17 cellular contexts compared by ENCODE assay signal in the genomic region with DNA sequence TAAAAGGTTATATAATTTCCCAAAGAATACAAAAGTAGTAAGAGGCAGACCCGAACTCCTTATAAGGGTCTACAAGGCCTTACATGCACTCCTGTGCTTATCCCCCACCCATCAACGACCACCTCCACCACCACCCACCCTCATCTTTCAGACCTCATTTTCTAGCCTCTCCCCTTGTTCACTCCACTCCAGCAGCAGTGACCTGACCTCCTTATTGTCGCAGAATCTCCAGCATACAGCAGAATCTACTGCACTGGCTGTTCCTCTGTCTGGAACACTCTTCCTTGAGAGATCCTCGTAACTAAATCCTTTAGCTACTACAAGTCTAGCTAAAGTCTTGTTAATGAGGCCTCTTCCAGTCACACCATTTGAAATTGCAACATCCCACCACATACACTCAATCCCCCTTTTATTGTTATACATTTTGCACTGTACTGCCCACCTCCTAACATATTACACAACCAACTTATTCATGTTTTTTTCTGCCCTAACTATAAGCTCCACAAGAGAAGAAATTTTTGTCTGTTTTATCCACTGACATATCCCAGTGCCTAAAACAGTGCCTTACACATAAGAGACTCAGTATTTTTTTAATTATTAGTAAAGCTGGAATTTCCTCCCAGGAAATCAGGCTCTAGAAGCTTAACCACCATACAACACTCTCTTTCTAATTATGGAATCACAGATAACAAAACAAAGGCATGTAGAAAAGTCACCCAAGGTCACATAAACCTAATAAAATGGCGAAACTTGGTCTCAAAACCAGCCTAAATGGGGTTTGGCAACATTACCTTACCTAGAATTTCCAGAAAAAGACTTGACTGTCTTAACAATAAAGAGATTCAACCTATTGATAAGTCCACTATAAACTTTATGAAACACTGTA. TPM values are rescaled to one million over a fixed set of nuclear protein-coding genes. Genes with fewer than 3 reads are reported as not detected.
DNase-seq lines count a peak whose midpoint lies in the region; ATAC-seq, FAIRE-seq and TF ChIP-seq lines count a peak whose summit lies in the region.
"Had no signal": no experiment of that assay in that cellular context is flagged by ENCODE, and none has a peak within 500 bp of the region (broad histone marks: within the 10 kb centered on the region; RNA-seq: fewer than 3 reads in every experiment).

No MANE protein-coding gene starts in this region.

- BruUV-seq in K562 (replicated peaks; lab: Mats Ljungman, UMichigan), result no TSS peak

- TF ChIP-seq POLR2A in K562 (conservative IDR thresholded peaks at IDR 0.05), result no peak

- H3K4ac ChIP-seq in mesenchymal stem cell (ENCODE audit: low read depth in 1 of 2, low read length in 2 of 2), result no peak overlapping the region

- H2BK12ac ChIP-seq in mesenchymal stem cell (ENCODE audit: low read length in 2 of 2), result peak overlapping the region in 1 of 2 experiments; percentile 84

- H3K4me3 ChIP-seq in K562 (no peak overlapping the region), mesenchymal stem cell (ENCODE audit: insufficient read depth in 1 of 2, low read depth in 1 of 2, low read length in 2 of 2) (no peak overlapping the region), H7 (ENCODE audit: insufficient read depth, low read depth, low read length) (no peak overlapping the region)
- H3K4me3 ChIP-seq: GM12878, MG63, PC-9 had no signal

- H3K18ac ChIP-seq in mesenchymal stem cell (ENCODE audit: low read depth in 1 of 2, low read length in 2 of 2), result no peak overlapping the region

- no peaks in the 10 kb centered on the region; the same call in 1 of the 2 replicates for H3K9me3 ChIP-seq in K562 (replicated peaks; ENCODE audit: control insufficient read depth, insufficient read depth, low read depth, low read length)
- no peaks in the 10 kb centered on the region for H3K9me3 ChIP-seq in mesenchymal stem cell (ENCODE audit: control insufficient read depth, low read length)

- FAIRE-seq in D721Med (lab: Jason Lieb, UNC) (peak; percentile 88), K562 (lab: Jason Lieb, UNC) (no peak)
- FAIRE-seq: GM12878 had no signal

- H3K4me1 ChIP-seq in K562 (replicated peaks in 1 of 2; ENCODE audit: control insufficient read depth in 2 of 2, insufficient read depth in 2 of 2, low read length in 2 of 2) (peaks cover 0 to 3% of the 10 kb centered on the region in 2 experiments; a peak in 2 of 5 replicates), mesenchymal stem cell (ENCODE audit: control insufficient read depth, insufficient read depth, low read depth, low read length) (peaks cover 2% of the 10 kb centered on the region)

- H3K27me3 ChIP-seq in K562 (ENCODE audit: control insufficient read depth in 2 of 2, insufficient read depth in 2 of 2, low read length in 2 of 2), result no peaks in the 10 kb centered on the region
- H3K27me3 ChIP-seq in mesenchymal stem cell (ENCODE audit: control insufficient read depth in 1 of 2, insufficient read depth in 1 of 2, low read length in 2 of 2), result no peaks in the 10 kb centered on the region
- H3K27me3 ChIP-seq in H7 (ENCODE audit: control insufficient read depth, insufficient read depth, low read length), result no peaks in the 10 kb centered on the region
- H3K27me3 ChIP-seq: MG63 had no signal

- no peak overlapping the region for H3K4me2 ChIP-seq in K562 (ENCODE audit: insufficient read depth, low read length)
- no peak overlapping the region for H3K4me2 ChIP-seq in mesenchymal stem cell (ENCODE audit: low read length, poor library complexity, severe bottlenecking)
- H3K4me2 ChIP-seq: PC-9 had no signal

- in situ Hi-C loops in K562 (cut with MboI) (no loop called here), GM13976 (cut with MboI; ENCODE audit: low sequenced_read_pairs, unreplicated experiment) (no loop called here)

- H3K14ac ChIP-seq in mesenchymal stem cell (ENCODE audit: low read length in 2 of 2), result no peak overlapping the region

- 62% methylated on average over 4 of the region's 5 CpGs for WGBS in K562 (ENCODE audit: insufficient coverage, low coverage, missing lambda C conversion rate)
- 97% methylated on average over 5 of the region's 5 CpGs for WGBS in mesenchymal stem cell

- intact Hi-C loops in K562 (cut with micrococcal nuclease), result no loop called here

- no peak for DNase-seq in D721Med (ENCODE audit: insufficient read length, low spot score)
- DNase-seq in M059J (ENCODE audit: low read depth), result peak; percentile 51
- no peak for DNase-seq in K562 (ENCODE audit: extremely low read depth in 1 of 4, low spot score in 3 of 4)
- DNase-seq in mesenchymal stem cell, result no peak
- DNase-seq in NCI-H2081 (lab: John Stamatoyannopoulos, UW), result no peak
- no peak for DNase-seq in GM13976 (ENCODE audit: low spot score)
- DNase-seq in H7, result no peak
- DNase-seq: activated effector memory CD4-positive, alpha-beta T cell treated with Interleukin-2 at 50 U/mL for 16 hours; amniotic stem cell; endodermal cell; MG63; NCI-H2029 treated with DMSO at 0.1 percent for 48 hours; NCI-H526; PC-9; stimulated activated CD4-positive, alpha-beta T cell treated with anti-CD3 and anti-CD28 coated beads, Interleukin-4, amount 100 ng/mL, for 1 hour; T-cell had no signal

- ATAC-seq in K562, result no peak
- ATAC-seq: GM12878, T-cell had no signal

- no peak overlapping the region for H3K23ac ChIP-seq in mesenchymal stem cell (ENCODE audit: low read length in 2 of 2)

- peaks cover 1% of the 10 kb centered on the region for H3K79me1 ChIP-seq in mesenchymal stem cell (replicated peaks; ENCODE audit: low read length, poor library complexity, severe bottlenecking)

- TF ChIP-seq EP300 in K562 (IDR thresholded peaks at IDR 0.05; ENCODE audit: low read length), result no peak

- H3K27ac ChIP-seq in K562 (ENCODE audit: extremely low read depth, low read depth, low read length) (no peak overlapping the region), mesenchymal stem cell (ENCODE audit: low read length, poor library complexity, severe bottlenecking) (no peak overlapping the region)
- H3K27ac ChIP-seq: PC-9 had no signal

- no peak for TF ChIP-seq RAD21 in K562 (CRISPR knock-in tag; conservative IDR thresholded peaks at IDR 0.05 in 1 of 2, IDR thresholded peaks at IDR 0.05 in 1 of 2)

- peak overlapping the region; percentile 42 for H4K8ac ChIP-seq in mesenchymal stem cell (ENCODE audit: low read length)

- H2BK120ac ChIP-seq in mesenchymal stem cell (ENCODE audit: low read depth, low read length), result no peak overlapping the region

- H3K36me3 ChIP-seq in K562 (ENCODE audit: control insufficient read depth, insufficient read depth, low read length), result no peaks in the 10 kb centered on the region
- H3K36me3 ChIP-seq in mesenchymal stem cell (ENCODE audit: control insufficient read depth in 1 of 2, insufficient read depth in 2 of 2, low read depth in 1 of 2, low read length in 2 of 2), result peaks cover 0 to 5% of the 10 kb centered on the region in 2 experiments
- no peaks in the 10 kb centered on the region for H3K36me3 ChIP-seq in H7 (replicated peaks; ENCODE audit: control insufficient read depth, insufficient read depth, low read length)

- POLR2A ChIA-PET in K562 (lab: Yijun Ruan, JAX), result no interaction called here

- no peak for TF ChIP-seq CTCF in D721Med (IDR thresholded peaks at IDR 0.05; ENCODE audit: insufficient read depth, missing control alignments)
- no peak for TF ChIP-seq CTCF in K562 (IDR thresholded peaks at IDR 0.05 in 2 of 3, conservative IDR thresholded peaks at IDR 0.05 in 1 of 3; ENCODE audit: insufficient read depth in 2 of 3, low read depth in 1 of 3, low read length in 3 of 3)
- TF ChIP-seq CTCF in GM13976 (IDR thresholded peaks at IDR 0.05; ENCODE audit: borderline replicate concordance, control extremely low read depth, extremely low read depth, insufficient read depth, missing control alignments), result no peak

- H2BK15ac ChIP-seq in mesenchymal stem cell (ENCODE audit: low read depth, poor library complexity, severe bottlenecking), result no peak overlapping the region

- no peaks in the 10 kb centered on the region for H4K20me1 ChIP-seq in K562 (replicated peaks; ENCODE audit: control insufficient read depth, insufficient read depth, low read length)

- H3K9ac ChIP-seq in K562 (ENCODE audit: insufficient read depth in 1 of 2, low read depth in 2 of 2, low read length in 2 of 2) (no peak overlapping the region), mesenchymal stem cell (ENCODE audit: low read length) (no peak overlapping the region)

- H2AK5ac ChIP-seq in mesenchymal stem cell (ENCODE audit: low read length, severe bottlenecking), result peak overlapping the region; percentile 10

- peaks cover 80% of the 10 kb centered on the region for H3K79me2 ChIP-seq in K562 (ENCODE audit: control insufficient read depth, insufficient read depth, low read length)

- H2BK5ac ChIP-seq in mesenchymal stem cell (ENCODE audit: low read depth, low read length, poor library complexity, severe bottlenecking), result no peak overlapping the region

- no peak overlapping the region for H2AFZ ChIP-seq in K562 (ENCODE audit: low read depth, low read length)
- H2AFZ ChIP-seq in mesenchymal stem cell (ENCODE audit: low read depth, low read length), result no peak overlapping the region
- H2AFZ ChIP-seq: PC-9 had no signal

- H3K9me1 ChIP-seq in K562 (ENCODE audit: control insufficient read depth, insufficient read depth, low read length), result no peaks in the 10 kb centered on the region

- no peak overlapping the region for H4K91ac ChIP-seq in mesenchymal stem cell (ENCODE audit: low read length)

- CTCF ChIA-PET in K562 (lab: Yijun Ruan, JAX; ENCODE audit: low intra/inter-chr PET ratio), result no interaction called here

TF ChIP-seq in K562, 482 proteins besides CTCF, POLR2A, EP300 and RAD21 (continues in another document):
- TF ChIP-seq RFX7 (CRISPR knock-in tag; IDR thresholded peaks at IDR 0.05), result no peak

RNA-seq across cellular contexts. Expression of gene ZNF148, which starts 40.2 kb away (rescaled TPM):
- total RNA-seq in M059J (2014; rRNA removed; shearing (Covaris generic)), result 24.5 and 36.8 TPM in 2 replicates
- total RNA-seq in K562 (2011; cell fraction: chromatin; rRNA removed; ENCODE audit: low replicate concordance), result 12.5 and 32.0 TPM in 2 replicates
- total RNA-seq in K562 (2011; cell fraction: nucleolus; rRNA removed), result 3.2 and 3.8 TPM in 2 replicates
- 7.4 and 10.6 TPM in 2 replicates for total RNA-seq in K562 (2011; cell fraction: nucleoplasm; rRNA removed)
- total RNA-seq in K562 (2014; rRNA removed) (6.9 and 7.3 TPM in 2 replicates), K562 (2014; rRNA removed; fragmentation: Illumina TruSeq; extraction: Trizol) (15.1 and 18.1 TPM in 2 replicates), K562 (2015; rRNA removed; fragmentation: Illumina TruSeq; extraction: Trizol) (14.3 and 14.4 TPM in 2 replicates), K562 (2021) (13.7 and 14.1 TPM in 2 replicates)
- polyA plus RNA-seq in K562 (2011; rRNA removed) (9.4 and 10.8 TPM in 2 replicates), K562 (2014; fragmentation: Illumina TruSeq; extraction: Trizol) (7.5 and 8.3 TPM in 2 replicates), K562 (2014; fragmentation: Nextera tagmentation; extraction: Ambion mirVana) (1 to 10 TPM; 2.7 to 3.8 TPM), K562 (2014; rRNA removed) (2.3 and 3.2 TPM in 2 replicates)
- 2.5 and 3.8 TPM in 2 replicates for polyA plus RNA-seq in K562 (2011; cell fraction: cytosol; rRNA removed)
- 5.9 and 8.5 TPM in 2 replicates for polyA plus RNA-seq in K562 (2011; cell fraction: nucleus; rRNA removed)
- polyA plus RNA-seq in K562 (2012), result 4.4 and 7.1 TPM in 2 replicates
- polyA minus RNA-seq in K562 (2011; rRNA and poly(A)+ RNA removed), result 89.5 and 123 TPM in 2 replicates
- polyA minus RNA-seq in K562 (2011; cell fraction: cytosol; rRNA and poly(A)+ RNA removed), result 15.6 and 16.4 TPM in 2 replicates
- polyA minus RNA-seq in K562 (2011; cell fraction: nucleus; rRNA and poly(A)+ RNA removed), result 8.2 and 16.4 TPM in 2 replicates
- polyA plus RNA-seq in mesenchymal stem cell (2013, experiment 1 of 2), result 18.9 TPM
- 19.3 TPM for polyA plus RNA-seq in mesenchymal stem cell (2013, experiment 2 of 2)
- total RNA-seq in H7 (2014; rRNA removed; shearing (Covaris generic)), result 9.7 and 14.3 TPM in 2 replicates
